In genomic region chr10:132828681-132829080, GRCh38 we compare ENCODE assay signal across 36 cellular contexts. TPM values are rescaled to one million over a fixed set of nuclear protein-coding genes. Genes with fewer than 3 reads are reported as not detected.
"Had no signal": no experiment of that assay in that cellular context is flagged by ENCODE, and none has a peak within 500 bp of the region (broad histone marks: within the 10 kb centered on the region; RNA-seq: fewer than 3 reads in every experiment).

No MANE protein-coding gene starts in this region.

- H3K36me3 ChIP-seq: SJCRH30, WERI-Rb-1 had no signal

- H3K9me3 Mint-ChIP-seq: activated naive CD4-positive, alpha-beta T cell treated with anti-CD3 and anti-CD28 coated beads, Interleukin-2, amount 50 U/mL, for 24 hours; activated naive CD8-positive, alpha-beta T cell treated with anti-CD3 and anti-CD28 coated beads, Interleukin-2, amount 50 U/mL, for 24 hours had no signal

- H3K36me3 Mint-ChIP-seq: activated naive CD4-positive, alpha-beta T cell treated with anti-CD3 and anti-CD28 coated beads, Interleukin-2, amount 50 U/mL, for 24 hours; brain had no signal

- H3K27me3 ChIP-seq: SJCRH30 had no signal

- H3K4me3 ChIP-seq: PC-9, SJCRH30, SK-N-MC had no signal

- DNase-seq: activated CD4-positive, alpha-beta memory T cell treated with anti-CD3 and anti-CD28 coated beads, Interleukin-2, amount 10 ng/mL, durations not matched to agents 7 days and 5 days; activated CD4-positive, alpha-beta T cell treated with anti-CD3 and anti-CD28 coated beads for 1 hour; activated CD4-positive, alpha-beta T cell treated with anti-CD3 and anti-CD28 coated beads for 48 hours; activated CD4-positive, CD25-positive, alpha-beta regulatory T cell; activated gamma-delta T cell; activated naive CD4-positive, alpha-beta T cell treated with Interleukin-2 at 50 U/mL for 16 hours; activated naive CD8-positive, alpha-beta T cell treated with anti-CD3 and anti-CD28 coated beads, Interleukin-2, amount 50 U/mL, for 24 hours; activated T-cell treated with anti-CD3 and anti-CD28 coated beads, Interleukin-2, amount 50 U/mL, for 48 hours; anterior cingulate cortex; central memory CD4-positive, alpha-beta T cell; Karpas-422; KBM-7; NCI-H1105; NCI-H1417 treated with DMSO at 0.1 percent for 48 hours; NCI-H187 treated with DMSO at 0.1 percent for 48 hours; NCI-H2081; NCI-H2171 treated with DMSO at 0.1 percent for 48 hours; NCI-H2227 treated with DMSO at 0.1 percent for 48 hours; NCI-H446; NCI-H510A treated with DMSO at 0.1 percent for 48 hours; NCI-H526 treated with DMSO at 0.1 percent for 48 hours; NCI-H774; PC-9; SJCRH30; T1000; WERI-Rb-1 had no signal

- H3K4me1 Mint-ChIP-seq: activated CD4-positive, alpha-beta memory T cell treated with anti-CD3 and anti-CD28 coated beads, Interleukin-2, amount 10 ng/mL, durations not matched to agents 7 days and 5 days; activated naive CD4-positive, alpha-beta T cell treated with anti-CD3 and anti-CD28 coated beads, Interleukin-2, amount 50 U/mL, for 24 hours; brain had no signal

- H3K27me3 Mint-ChIP-seq: activated CD4-positive, alpha-beta memory T cell treated with anti-CD3 and anti-CD28 coated beads, Interleukin-2, amount 10 ng/mL, durations not matched to agents 7 days and 5 days; activated naive CD4-positive, alpha-beta T cell treated with anti-CD3 and anti-CD28 coated beads, Interleukin-2, amount 50 U/mL, for 24 hours; activated naive CD8-positive, alpha-beta T cell treated with anti-CD3 and anti-CD28 coated beads, Interleukin-2, amount 50 U/mL, for 24 hours had no signal

- H3K27ac Mint-ChIP-seq: activated CD4-positive, alpha-beta memory T cell treated with anti-CD3 and anti-CD28 coated beads, Interleukin-2, amount 10 ng/mL, durations not matched to agents 7 days and 5 days; activated naive CD8-positive, alpha-beta T cell treated with anti-CD3 and anti-CD28 coated beads, Interleukin-2, amount 50 U/mL, for 24 hours; brain had no signal

- H3K9me3 ChIP-seq: SJCRH30 had no signal

- H3K27ac ChIP-seq: PC-9, SJCRH30, SK-N-MC, WERI-Rb-1 had no signal

- H3K4me1 ChIP-seq: SJCRH30 had no signal

- H3K4me3 Mint-ChIP-seq: activated CD4-positive, alpha-beta memory T cell treated with anti-CD3 and anti-CD28 coated beads, Interleukin-2, amount 10 ng/mL, durations not matched to agents 7 days and 5 days; activated naive CD4-positive, alpha-beta T cell treated with anti-CD3 and anti-CD28 coated beads, Interleukin-2, amount 50 U/mL, for 24 hours; activated naive CD8-positive, alpha-beta T cell treated with anti-CD3 and anti-CD28 coated beads, Interleukin-2, amount 50 U/mL, for 24 hours; brain had no signal

RNA-seq across cellular contexts. Expression of gene NKX6-2, which starts 42.7 kb away (rescaled TPM):
- total RNA-seq: activated CD4-positive, alpha-beta memory T cell treated with anti-CD3 and anti-CD28 coated beads, Interleukin-2, amount 10 ng/mL, durations not matched to agents 7 days and 5 days; activated CD8-positive, alpha-beta memory T cell treated with anti-CD3 and anti-CD28 coated beads for 36 hours; bronchial epithelial cell; cerebellum; MCF 10A; OCI-LY7; PC-9; SJCRH30; T-helper 1 cell treated with Interleukin-12 subunit alpha and Interleukin-12 subunit beta and Interleukin-4 antibody, amounts not matched to agents 30 ng/mL and 1 ng/mL, for 36 hours; T-helper 2 cell treated with Interferon-gamma antibody and Interleukin-4, amounts not matched to agents 100 ng/mL and 5 ng/mL, for 36 hours had no signal
